Comparison of ENCODE assay signal across 9 cellular contexts in the genomic region with DNA sequence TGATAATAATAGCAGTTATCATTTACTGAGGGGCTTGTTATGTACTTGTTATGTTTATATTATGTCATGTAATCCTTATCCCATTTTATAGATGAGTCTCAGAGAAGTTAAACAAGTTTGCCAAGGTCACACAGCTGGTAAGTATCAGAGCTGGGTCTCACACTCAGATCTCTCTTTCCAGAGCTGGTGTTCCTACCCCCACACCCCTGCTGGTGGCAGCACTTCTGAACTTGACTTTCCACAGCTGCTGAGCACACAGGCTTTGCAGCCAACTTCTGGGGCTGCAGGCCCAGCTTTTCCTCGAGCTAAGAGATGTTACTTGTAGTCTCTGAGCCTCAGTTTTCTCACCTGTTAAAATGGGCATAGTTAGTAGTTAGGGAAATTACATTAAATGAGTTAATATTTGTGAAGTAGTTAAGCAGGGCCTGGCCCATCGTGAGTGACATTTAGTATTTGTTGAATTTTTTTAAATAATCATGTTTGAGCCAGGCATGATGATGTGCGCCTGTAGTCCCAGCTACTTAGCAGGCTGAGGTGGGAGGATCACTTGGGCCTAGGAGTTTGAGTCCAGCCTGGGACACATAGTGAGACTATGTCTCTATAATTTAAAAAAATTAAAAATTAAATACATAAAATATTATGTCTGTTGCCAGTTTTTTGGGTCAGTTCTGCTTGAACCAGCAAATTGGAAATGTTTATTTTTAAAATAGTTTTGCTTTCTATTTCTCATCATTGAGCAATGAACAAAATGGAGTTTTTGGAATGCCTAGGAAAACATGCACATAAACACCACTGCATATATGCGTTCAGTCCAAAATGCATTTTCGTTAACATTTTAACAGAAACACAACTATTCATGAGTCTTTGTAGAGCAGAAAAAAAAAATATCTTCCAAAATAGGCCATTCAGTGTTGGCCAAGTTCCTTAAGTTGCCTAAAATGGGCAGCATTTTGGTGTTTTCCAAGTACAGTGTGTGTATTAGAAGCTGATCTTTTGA.
DNase-seq lines count a peak whose midpoint lies in the region; ATAC-seq and TF ChIP-seq lines count a peak whose summit lies in the region.
"Had no signal": no experiment of that assay in that cellular context is flagged by ENCODE, and none has a peak within 500 bp of the region (broad histone marks: within the 10 kb centered on the region; RNA-seq: fewer than 3 reads in every experiment).

No MANE protein-coding gene starts in this region.

- no peaks in the 10 kb centered on the region for H3K4me1 Mint-ChIP-seq in MCF 10A (ENCODE audit: insufficient read depth, unreplicated experiment)

- H3K9me3 ChIP-seq in Karpas-422 (ENCODE audit: low read length) (no peaks in the 10 kb centered on the region), liver (ENCODE audit: control insufficient read depth in 4 of 4, low read length in 3 of 4) (no peaks in the 10 kb centered on the region)
- H3K9me3 ChIP-seq: HAP-1 had no signal

- TF ChIP-seq CTCF in MCF 10A (IDR thresholded peaks at IDR 0.05; ENCODE audit: unreplicated experiment) (peak; percentile 44), liver (IDR thresholded peaks at IDR 0.05; ENCODE audit: low read depth, low read length, missing input control) (peak; percentile 38)

- no peaks in the 10 kb centered on the region for H3K36me3 Mint-ChIP-seq in MCF 10A (ENCODE audit: insufficient read depth, unreplicated experiment)

- H3K9me2 ChIP-seq in Karpas-422 (replicated peaks; ENCODE audit: insufficient read depth, low read length): no peaks in the 10 kb centered on the region

- WGBS in liver: 69% methylated on average over 5 of the region's 5 CpGs

- H3K36me3 ChIP-seq in Karpas-422 (ENCODE audit: insufficient read depth, low read length): no peaks in the 10 kb centered on the region
- H3K36me3 ChIP-seq in liver (ENCODE audit: control insufficient read depth in 4 of 4, insufficient read depth in 3 of 4, low read depth in 1 of 4, low read length in 3 of 4): no peaks in the 10 kb centered on the region
- H3K36me3 ChIP-seq: HAP-1 had no signal

- H3K27me3 Mint-ChIP-seq in MCF 10A (ENCODE audit: insufficient read depth, unreplicated experiment): no peaks in the 10 kb centered on the region

- no peak overlapping the region for H3K27ac ChIP-seq in Karpas-422 (ENCODE audit: low read length)
- H3K27ac ChIP-seq in liver (ENCODE audit: low read depth in 1 of 2, low read length in 2 of 2): no peak overlapping the region

- H3K9me3 Mint-ChIP-seq in MCF 10A (ENCODE audit: unreplicated experiment): no peaks in the 10 kb centered on the region

- H2AFZ ChIP-seq in Karpas-422 (ENCODE audit: low read length): no peak overlapping the region

- TF ChIP-seq RAD21 in liver (IDR thresholded peaks at IDR 0.05): peak; percentile 66 to 76

- BruUV-seq in MCF 10A (replicated peaks; lab: Mats Ljungman, UMichigan): no TSS peak

- intact Hi-C loops in MCF 10A (cut with micrococcal nuclease): loop anchor here (1.0 kb wide), 1 partner anchor 62 kb away; no protein-coding TSS in a partner anchor

- CTCF ChIA-PET in MCF 10A (lab: Yijun Ruan, JAX): interaction anchor here (0.6 to 3.5 kb wide), 15 partner anchors 12 to 376 kb away, joined by 3 to 48 read pairs (median 4); no protein-coding TSS in a partner anchor

- no peak overlapping the region for H3K9ac ChIP-seq in Karpas-422 (ENCODE audit: low read length)
- no peak overlapping the region for H3K9ac ChIP-seq in liver (ENCODE audit: low read depth in 1 of 2, low read length in 2 of 2)

- H3K4me3 ChIP-seq in Karpas-422 (ENCODE audit: low read length) (no peak overlapping the region), liver (ENCODE audit: low read depth in 1 of 3, low read length in 3 of 3) (no peak overlapping the region)
- H3K4me3 ChIP-seq: HAP-1 had no signal

- ATAC-seq in GM18870 (IDR thresholded peaks at IDR 0.05; ENCODE audit: unreplicated experiment): no peak

- DNase-seq in AML-193 (lab: John Stamatoyannopoulos, UW) (peak; percentile 30 to 50), Karpas-422 (peak; percentile 68), MCF 10A (ENCODE audit: unreplicated experiment) (peak; percentile 45), cerebellar nuclear complex (lab: John Stamatoyannopoulos, UW) (no peak), retina (no peak), NCI-H510A (lab: John Stamatoyannopoulos, UW) (no peak)

- H4K20me1 ChIP-seq in Karpas-422 (ENCODE audit: insufficient read depth, low read depth, low read length): no peaks in the 10 kb centered on the region

- POLR2A ChIA-PET in MCF 10A (lab: Yijun Ruan, JAX): interaction anchor here (0.6 to 1.7 kb wide), 3 partner anchors 14 to 61 kb away, joined by 3 to 6 read pairs (median 4); no protein-coding TSS in a partner anchor

- no peaks in the 10 kb centered on the region for H3K4me1 ChIP-seq in Karpas-422 (ENCODE audit: low read length)
- no peaks in the 10 kb centered on the region for H3K4me1 ChIP-seq in liver (ENCODE audit: control insufficient read depth in 4 of 4, insufficient read depth in 4 of 4, low read length in 3 of 4)
- H3K4me1 ChIP-seq: HAP-1 had no signal

- H3K79me2 ChIP-seq in Karpas-422 (ENCODE audit: low read length): no peaks in the 10 kb centered on the region

- no peak overlapping the region for H3K4me3 Mint-ChIP-seq in MCF 10A (ENCODE audit: unreplicated experiment)

- H3K27me3 ChIP-seq in Karpas-422 (ENCODE audit: low read length): no peaks in the 10 kb centered on the region
- no peaks in the 10 kb centered on the region for H3K27me3 ChIP-seq in liver (ENCODE audit: control insufficient read depth in 4 of 4, insufficient read depth in 4 of 4, low read length in 3 of 4)

- no peak overlapping the region for H3K27ac Mint-ChIP-seq in MCF 10A (ENCODE audit: low read depth, unreplicated experiment)

- no peak overlapping the region for H3K4me2 ChIP-seq in Karpas-422 (ENCODE audit: low read depth, low read length, poor library complexity, severe bottlenecking)

TF ChIP-seq in liver, 16 proteins besides CTCF, POLR2A, EP300 and RAD21:
- no peak for TF ChIP-seq GABPA (IDR thresholded peaks at IDR 0.05 in 1 of 2, conservative IDR thresholded peaks at IDR 0.05 in 1 of 2)
- peak; percentile 70 for TF ChIP-seq NR2F2 (IDR thresholded peaks at IDR 0.05)
- TF ChIP-seq YY1 (IDR thresholded peaks at IDR 0.05): no peak
- TF ChIP-seq HNF4G (IDR thresholded peaks at IDR 0.05): no peak
- no peak for TF ChIP-seq TAF1 (conservative IDR thresholded peaks at IDR 0.05)
- TF ChIP-seq HNF4A (conservative IDR thresholded peaks at IDR 0.05): no peak
- TF ChIP-seq, protein P1, sequence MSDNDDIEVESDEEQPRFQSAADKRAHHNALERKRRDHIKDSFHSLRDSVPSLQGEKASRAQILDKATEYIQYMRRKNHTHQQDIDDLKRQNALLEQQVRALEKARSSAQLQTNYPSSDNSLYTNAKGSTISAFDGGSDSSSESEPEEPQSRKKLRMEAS (IDR thresholded peaks at IDR 0.05): no peak
- TF ChIP-seq FOXA2 (IDR thresholded peaks at IDR 0.05): no peak

Comparison
In these comparisons a context has a peak if more than half of its experiments do, and no peak if none do; other contexts are left out.
1. DNase-seq: peak in AML-193 (2 of 2), Karpas-422 (single experiment) and MCF 10A (single experiment); none in cerebellar nuclear complex (0 of 2), retina (single experiment) and NCI-H510A (single experiment).